14 cellular contexts compared by ENCODE assay signal in the genomic region with DNA sequence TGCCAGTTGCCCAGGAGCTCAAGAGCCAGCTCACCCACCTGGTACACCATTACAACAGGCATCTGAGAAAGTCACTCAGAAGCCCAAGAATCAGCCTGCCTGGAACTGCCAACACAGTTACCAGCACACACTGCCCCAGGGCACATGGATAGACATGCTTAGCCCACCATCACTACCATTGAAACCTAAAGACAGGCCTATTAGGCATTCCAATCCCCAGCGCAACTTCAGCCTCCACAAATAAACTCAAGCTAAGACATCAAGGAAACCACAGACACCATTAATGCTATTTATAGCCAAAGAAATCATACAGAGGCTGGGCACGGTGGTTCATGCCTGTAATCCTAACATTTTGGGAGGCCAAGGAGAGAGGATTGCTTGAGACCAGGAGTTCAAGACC. TPM values are rescaled to one million over a fixed set of nuclear protein-coding genes. Genes with fewer than 3 reads are reported as not detected.
DNase-seq lines count a peak whose midpoint lies in the region; ATAC-seq and FAIRE-seq lines count a peak whose summit lies in the region.
"Had no signal": no experiment of that assay in that cellular context is flagged by ENCODE, and none has a peak within 500 bp of the region (broad histone marks: within the 10 kb centered on the region; RNA-seq: fewer than 3 reads in every experiment).

No MANE protein-coding gene starts in this region.

- H3K27me3 ChIP-seq in BLaER1: peaks cover 43% of the 10 kb centered on the region
- no peaks in the 10 kb centered on the region for H3K27me3 ChIP-seq in SJSA1 (replicated peaks)
- no peaks in the 10 kb centered on the region for H3K27me3 ChIP-seq in mesendoderm (ENCODE audit: insufficient read depth, low read length, poor library complexity)
- H3K27me3 ChIP-seq: BE2C had no signal

- peak overlapping the region; percentile 62 for H3K4me2 ChIP-seq in BLaER1
- no peak overlapping the region for H3K4me2 ChIP-seq in mesendoderm (ENCODE audit: low read length)

- in situ Hi-C loops in ACHN (cut with HindIII; ENCODE audit: low pct_ligation_motif_present, low pct_unique_long_range_greater_than_20kb, low sequenced_read_pairs): no loop called here

- H3K79me2 ChIP-seq in mesendoderm (ENCODE audit: control insufficient read depth, insufficient read depth, low read length): peaks cover 45% of the 10 kb centered on the region

- peaks cover 22% of the 10 kb centered on the region for H3K4me1 ChIP-seq in BLaER1
- H3K4me1 ChIP-seq in SJSA1 (replicated peaks): no peaks in the 10 kb centered on the region; the same call in 1 of the 2 replicates
- no peaks in the 10 kb centered on the region for H3K4me1 ChIP-seq in mesendoderm (ENCODE audit: control insufficient read depth, low read depth, low read length)
- H3K4me1 ChIP-seq: BE2C had no signal

- no peaks in the 10 kb centered on the region for H3K36me3 ChIP-seq in BLaER1
- no peaks in the 10 kb centered on the region for H3K36me3 ChIP-seq in SJSA1
- no peaks in the 10 kb centered on the region for H3K36me3 ChIP-seq in mesendoderm (ENCODE audit: control insufficient read depth, insufficient read depth, low read length)
- H3K36me3 ChIP-seq: BE2C had no signal

- H4K5ac ChIP-seq in mesendoderm (ENCODE audit: low read length): no peak overlapping the region

- no peak for FAIRE-seq in GM19239 (lab: Jason Lieb, UNC)
- FAIRE-seq: urothelium cell line had no signal

- no peak overlapping the region for H2BK120ac ChIP-seq in mesendoderm (ENCODE audit: low read depth, low read length)

- peaks cover 95% of the 10 kb centered on the region for H4K20me1 ChIP-seq in BLaER1

- H3K18ac ChIP-seq in mesendoderm (ENCODE audit: low read length): no peak overlapping the region

- H3K9me3 ChIP-seq in BLaER1 (peaks cover 6% of the 10 kb centered on the region; the same call in 1 of the 2 replicates), SJSA1 (replicated peaks) (no peaks in the 10 kb centered on the region)
- H3K9me3 ChIP-seq: BE2C, mucosa of descending colon had no signal

- H3K4me3 ChIP-seq in BLaER1 (no peak overlapping the region), SJSA1 (no peak overlapping the region), mesendoderm (ENCODE audit: low read length) (no peak overlapping the region)
- H3K4me3 ChIP-seq: mucosa of descending colon had no signal

- H3K23ac ChIP-seq in mesendoderm (ENCODE audit: low read length): no peak overlapping the region

- H2AK5ac ChIP-seq in mesendoderm (ENCODE audit: low read length): no peak overlapping the region

- no peak overlapping the region for H2BK15ac ChIP-seq in mesendoderm (replicated peaks; ENCODE audit: low read depth)

- no peak overlapping the region for H4K8ac ChIP-seq in mesendoderm (ENCODE audit: low read depth, low read length)

- ATAC-seq in GM21576 (IDR thresholded peaks at IDR 0.05; ENCODE audit: unreplicated experiment): no peak
- ATAC-seq: mucosa of descending colon had no signal

- no peak overlapping the region; the same call in 1 of the 2 replicates for H3K9ac ChIP-seq in BLaER1
- no peak overlapping the region for H3K9ac ChIP-seq in mesendoderm (ENCODE audit: low read length)

- no peak overlapping the region for H3K56ac ChIP-seq in mesendoderm (ENCODE audit: low read length)

- WGBS in mesendoderm (ENCODE audit: extremely low coverage, insufficient coverage, low lambda C conversion rate): no CpG with 5 or more reads among the region's 2 CpGs

- H3K4ac ChIP-seq in mesendoderm (ENCODE audit: low read depth, low read length): no peak overlapping the region

- H3K79me1 ChIP-seq in mesendoderm (ENCODE audit: low read length): no peaks in the 10 kb centered on the region

- DNase-seq in EH (ENCODE audit: low read depth) (peak; percentile 66), SJSA1 (ENCODE audit: low read depth in 1 of 2, low spot score in 2 of 2) (peak; percentile 2 to 40), mesendoderm (peak; percentile 5), CD1c-positive myeloid dendritic cell (ENCODE audit: extremely low spot score) (no peak), ACHN (no peak), GM19239 (ENCODE audit: insufficient read length, low spot score) (no peak)
- DNase-seq: BE2C; mucosa of descending colon; NCI-H1436 treated with DMSO at 0.1 percent for 48 hours; stimulated activated CD4-positive, alpha-beta T cell treated with anti-CD3 and anti-CD28 coated beads, Interleukin-2, amount 100 ng/mL, for 24 hours; stimulated activated CD8-positive, alpha-beta memory T cell treated with anti-CD3 and anti-CD28 coated beads, Interleukin-4, amount 100 ng/mL, for 48 hours had no signal

- H3K27ac ChIP-seq in BLaER1 (no peak overlapping the region), SJSA1 (no peak overlapping the region), mesendoderm (ENCODE audit: low read depth, low read length) (no peak overlapping the region)

- no peak overlapping the region for H2BK5ac ChIP-seq in mesendoderm (ENCODE audit: low read length)

RNA-seq across cellular contexts. Expression of gene ATRX, which starts 42.3 kb away (rescaled TPM):
- 26.6 and 53.7 TPM in 2 replicates for total RNA-seq in SJSA1 (2014; rRNA removed; shearing (Covaris generic))
- polyA plus RNA-seq in mesendoderm (2013, experiment 1 of 2): 46.3 TPM
- polyA plus RNA-seq in mesendoderm (2013, experiment 2 of 2): 47.7 TPM

Comparison
In these comparisons a context has a peak if more than half of its experiments do, and no peak if none do; other contexts are left out.
1. DNase-seq: peak in EH (single experiment), SJSA1 (2 of 2) and mesendoderm (single experiment); none in CD1c-positive myeloid dendritic cell (single experiment), ACHN (single experiment) and GM19239 (single experiment).